ENCODE assay signal across 31 cellular contexts in the genomic region with DNA sequence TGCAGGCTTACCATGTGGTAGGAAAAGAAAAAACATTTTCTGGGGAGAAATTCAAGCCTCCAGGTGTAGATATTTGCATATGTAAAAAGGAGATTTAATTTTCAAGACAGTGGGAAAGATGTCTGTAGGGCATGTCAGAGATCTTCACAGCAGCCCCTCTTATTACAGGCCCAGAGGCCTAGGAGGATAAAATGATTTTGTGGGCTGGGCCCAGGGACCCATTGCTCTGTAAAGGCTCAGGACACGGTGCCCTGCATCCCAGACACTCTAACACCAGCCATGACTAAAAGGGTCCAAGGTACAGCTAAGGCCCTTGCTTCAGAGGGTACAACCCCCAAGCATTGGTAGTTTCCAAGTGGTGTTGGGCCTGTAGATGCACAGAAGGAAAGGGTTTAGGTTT.
"Had no signal": no experiment of that assay in that cellular context is flagged by ENCODE, and none has a peak within 500 bp of the region (broad histone marks: within the 10 kb centered on the region; RNA-seq: fewer than 3 reads in every experiment).

No MANE protein-coding gene starts in this region.

- H3K36me3 ChIP-seq: ascending aorta, breast epithelium, cardiac muscle cell, esophagus muscularis mucosa, gastrocnemius medialis, heart right ventricle had no signal

- H3K27me3 ChIP-seq: ascending aorta, breast epithelium, cardiac muscle cell, dorsolateral prefrontal cortex, esophagus muscularis mucosa, foreskin keratinocyte, gastrocnemius medialis, heart right ventricle, hepatocyte had no signal

- H3K4me2 ChIP-seq: hepatocyte had no signal

- H3K27ac ChIP-seq: ascending aorta, breast epithelium, cardiac muscle cell, coronary artery, dorsolateral prefrontal cortex, esophagus muscularis mucosa, foreskin keratinocyte, gastrocnemius medialis, heart right ventricle, hepatocyte had no signal

- H3K4me3 ChIP-seq: ascending aorta, breast epithelium, cardiac muscle cell, coronary artery, dorsolateral prefrontal cortex, esophagus muscularis mucosa, gastrocnemius medialis, heart right ventricle, hepatocyte had no signal

- ATAC-seq: activated CD4-positive, alpha-beta T cell treated with anti-CD3 and anti-CD28 coated beads for 36 hours; activated CD8-positive, alpha-beta memory T cell treated with anti-CD3 and anti-CD28 coated beads, Interleukin-2, amount 10 ng/mL, durations not matched to agents 7 days and 5 days; activated CD8-positive, alpha-beta T cell treated with anti-CD3 and anti-CD28 coated beads, Interleukin-2, amount 10 ng/mL, durations not matched to agents 7 days and 5 days; activated naive CD4-positive, alpha-beta T cell treated with anti-CD3 and anti-CD28 coated beads, Interleukin-2, amount 50 U/mL, for 72 hours; activated T-cell treated with anti-CD3 and anti-CD28 coated beads, Interleukin-2, amount 50 U/mL, for 72 hours; foreskin keratinocyte; gastrocnemius medialis; heart right ventricle had no signal

- H3K4me1 ChIP-seq: ascending aorta, breast epithelium, esophagus muscularis mucosa, foreskin keratinocyte, gastrocnemius medialis, heart right ventricle had no signal

- H3K9me3 ChIP-seq: ascending aorta, gastrocnemius medialis had no signal

- DNase-seq: activated CD4-positive, alpha-beta memory T cell treated with anti-CD3 and anti-CD28 coated beads for 36 hours; activated CD4-positive, alpha-beta T cell treated with anti-CD3 and anti-CD28 coated beads for 36 hours; activated CD4-positive, alpha-beta T cell treated with anti-CD3 and anti-CD28 coated beads, Interleukin-2, amount 10 ng/mL, durations not matched to agents 24 days and 14 days; activated CD4-positive, CD25-positive, alpha-beta regulatory T cell; activated CD4-positive, CD25-positive, alpha-beta regulatory T cell treated with anti-CD3 and anti-CD28 coated beads, Interleukin-2, amount 50 U/mL, for 72 hours; activated CD8-positive, alpha-beta memory T cell treated with anti-CD3 and anti-CD28 coated beads, Interleukin-2, amount 10 ng/mL, durations not matched to agents 7 days and 5 days; activated CD8-positive, alpha-beta memory T cell treated with anti-CD3 and anti-CD28 coated beads, Interleukin-2, amount 50 U/mL, for 48 hours; activated CD8-positive, alpha-beta T cell treated with anti-CD3 and anti-CD28 coated beads, Interleukin-2, amount 10 ng/mL, durations not matched to agents 7 days and 5 days; activated gamma-delta T cell; activated naive CD4-positive, alpha-beta T cell; activated naive CD4-positive, alpha-beta T cell treated with anti-CD3 and anti-CD28 coated beads, Interleukin-2, amount 10 ng/mL, durations not matched to agents 7 days and 5 days; activated naive CD8-positive, alpha-beta T cell treated with anti-CD3 and anti-CD28 coated beads, Interleukin-2, amount 10 ng/mL, durations not matched to agents 7 days and 5 days; activated T-cell treated with anti-CD3 and anti-CD28 coated beads for 4 hours; activated T-cell treated with anti-CD3 and anti-CD28 coated beads, Interleukin-2, amount 50 U/mL, for 24 hours; activated T-cell treated with anti-CD3 and anti-CD28 coated beads, Interleukin-2, amount 50 U/mL, for 72 hours; central memory CD4-positive, alpha-beta T cell; cerebellar nuclear complex; dorsolateral prefrontal cortex; effector memory CD4-positive, alpha-beta T cell; erythroblast; foreskin keratinocyte; gastrocnemius medialis; heart right ventricle; T-helper 2 cell had no signal
